ENCODE assay signal across 21 cellular contexts in genomic region chr20:19415786-19416185, GRCh38.
DNase-seq lines count a peak whose midpoint lies in the region; ATAC-seq, FAIRE-seq and TF ChIP-seq lines count a peak whose summit lies in the region.
"Had no signal": no experiment of that assay in that cellular context is flagged by ENCODE, and none has a peak within 500 bp of the region (broad histone marks: within the 10 kb centered on the region; RNA-seq: fewer than 3 reads in every experiment).

No MANE protein-coding gene starts in this region.

- POLR2A ChIA-PET in HepG2 (lab: Yijun Ruan, JAX), result no interaction called here

- H3K4me3 ChIP-seq in liver (ENCODE audit: low read depth in 1 of 3, low read length in 3 of 3) (no peak overlapping the region), HepG2 (replicated peaks in 1 of 3; ENCODE audit: insufficient read depth in 1 of 3, low read depth in 2 of 3, low read length in 3 of 3) (no peak overlapping the region), right lobe of liver (no peak overlapping the region)
- H3K4me3 ChIP-seq: A549; BLaER1 treated with 17β-estradiol and CSF1 and Interleukin-3, amounts not matched to agents 10 nM and 100 nM had no signal

- DNase-seq in HepG2 (ENCODE audit: low spot score) (no peak), right lobe of liver (no peak), immature natural killer cell (no peak)
- DNase-seq: AML-193; Caco-2; Calu3; CD4-positive, alpha-beta T cell; CD8-positive, alpha-beta T cell; DMS79 treated with DMSO at 0.1 percent for 48 hours; GF-D8 had no signal

- no peak for FAIRE-seq in HepG2 (lab: Jason Lieb, UNC)
- FAIRE-seq: A549, D721Med, G401.6, GM12891, GM19239 had no signal

- H3K36me3 ChIP-seq in liver (ENCODE audit: control insufficient read depth in 4 of 4, insufficient read depth in 3 of 4, low read depth in 1 of 4, low read length in 3 of 4) (no peaks in the 10 kb centered on the region), HepG2 (replicated peaks in 1 of 2; ENCODE audit: control insufficient read depth in 1 of 2, insufficient read depth in 2 of 2, low read length in 2 of 2) (no peaks in the 10 kb centered on the region), right lobe of liver (no peaks in the 10 kb centered on the region)
- H3K36me3 ChIP-seq: BLaER1 treated with 17β-estradiol and CSF1 and Interleukin-3, amounts not matched to agents 10 nM and 100 nM had no signal

- H3K27ac Mint-ChIP-seq in immature natural killer cell, result no peak overlapping the region
- H3K27ac Mint-ChIP-seq: B cell; CD4-positive, alpha-beta T cell; CD8-positive, alpha-beta T cell had no signal

- H3K27ac ChIP-seq in liver (ENCODE audit: low read depth in 1 of 2, low read length in 2 of 2) (no peak overlapping the region), HepG2 (ENCODE audit: extremely low read length, insufficient read depth, low read length) (no peak overlapping the region), right lobe of liver (no peak overlapping the region)
- H3K27ac ChIP-seq: 22Rv1; A549; BLaER1 treated with 17β-estradiol and CSF1 and Interleukin-3, amounts not matched to agents 10 nM and 100 nM; C4-2B had no signal

- ATAC-seq in HepG2 (no peak), right lobe of liver (peak; percentile 62 to 89 (median 76)), HG02798 (IDR thresholded peaks at IDR 0.05; ENCODE audit: poor library complexity, unreplicated experiment) (no peak)
- ATAC-seq: A549; CD8-positive, alpha-beta T cell had no signal

- peaks cover 3 to 11% (median 6%) of the 10 kb centered on the region in 4 donors for H3K4me1 ChIP-seq in liver (ENCODE audit: control insufficient read depth in 4 of 4, insufficient read depth in 4 of 4, low read length in 3 of 4)
- H3K4me1 ChIP-seq in HepG2 (ENCODE audit: insufficient read depth, low read length), result no peaks in the 10 kb centered on the region
- peaks cover 0 to 25% (median 0%) of the 10 kb centered on the region in 4 donors for H3K4me1 ChIP-seq in right lobe of liver
- H3K4me1 ChIP-seq: A549; BLaER1 treated with 17β-estradiol and CSF1 and Interleukin-3, amounts not matched to agents 10 nM and 100 nM had no signal

- H3K4me3 Mint-ChIP-seq in immature natural killer cell, result no peak overlapping the region
- H3K4me3 Mint-ChIP-seq: B cell; CD4-positive, alpha-beta T cell; CD8-positive, alpha-beta T cell had no signal

- peaks cover 3 to 7% of the 10 kb centered on the region in 2 donors for H3K4me1 Mint-ChIP-seq in immature natural killer cell
- H3K4me1 Mint-ChIP-seq: B cell had no signal

- BruUV-seq in HepG2 (replicated peaks; lab: Mats Ljungman, UMichigan), result no TSS peak

- H3K9me3 ChIP-seq in liver (ENCODE audit: control insufficient read depth in 4 of 4, low read length in 3 of 4), result no peaks in the 10 kb centered on the region
- H3K9me3 ChIP-seq in HepG2 (ENCODE audit: low read length), result no peaks in the 10 kb centered on the region
- no peaks in the 10 kb centered on the region for H3K9me3 ChIP-seq in right lobe of liver
- H3K9me3 ChIP-seq: A549, Caco-2 had no signal

- H3K27me3 Mint-ChIP-seq in immature natural killer cell (ENCODE audit: low read depth in 3 of 3), result no peaks in the 10 kb centered on the region
- H3K27me3 Mint-ChIP-seq: B cell; CD4-positive, alpha-beta T cell had no signal

- intact Hi-C loops in HepG2 (cut with micrococcal nuclease; ENCODE audit: unreplicated experiment), result no loop called here
- intact Hi-C loops in right lobe of liver (cut with DNase I), result no loop called here

- CTCF ChIA-PET in HepG2 (lab: Yijun Ruan, JAX; ENCODE audit: low intra/inter-chr PET ratio, low total read pairs), result no interaction called here

- no peak overlapping the region for H2AFZ ChIP-seq in HepG2 (ENCODE audit: low read length)

- no peaks in the 10 kb centered on the region for H3K79me2 ChIP-seq in HepG2 (ENCODE audit: insufficient read depth, low read length)

- no peak for TF ChIP-seq CTCF in liver (IDR thresholded peaks at IDR 0.05; ENCODE audit: low read depth, low read length, missing input control)
- TF ChIP-seq CTCF in HepG2 (CRISPR knock-in tag; IDR thresholded peaks at IDR 0.05), result no peak
- no peak for TF ChIP-seq CTCF in right lobe of liver (IDR thresholded peaks at IDR 0.05)

- H3K27me3 ChIP-seq in liver (ENCODE audit: control insufficient read depth in 4 of 4, insufficient read depth in 4 of 4, low read length in 3 of 4), result no peaks in the 10 kb centered on the region
- no peaks in the 10 kb centered on the region for H3K27me3 ChIP-seq in HepG2 (ENCODE audit: control insufficient read depth in 1 of 2, insufficient read depth in 2 of 2, low read length in 2 of 2)
- no peaks in the 10 kb centered on the region for H3K27me3 ChIP-seq in right lobe of liver
- H3K27me3 ChIP-seq: BLaER1 treated with 17β-estradiol and CSF1 and Interleukin-3, amounts not matched to agents 10 nM and 100 nM had no signal

- H3K9ac ChIP-seq in liver (ENCODE audit: low read depth in 1 of 2, low read length in 2 of 2) (no peak overlapping the region), HepG2 (ENCODE audit: insufficient read depth, low read depth, low read length) (no peak overlapping the region)
- H3K9ac ChIP-seq: BLaER1 treated with 17β-estradiol and CSF1 and Interleukin-3, amounts not matched to agents 10 nM and 100 nM had no signal

- TF ChIP-seq POLR2A in HepG2 (IDR thresholded peaks at IDR 0.05; ENCODE audit: insufficient read depth in 1 of 2, low read depth in 2 of 2, low read length in 2 of 2), result no peak
- no peak for TF ChIP-seq POLR2A in right lobe of liver (IDR thresholded peaks at IDR 0.05)

- TF ChIP-seq RAD21 in liver (IDR thresholded peaks at IDR 0.05) (no peak), HepG2 (CRISPR knock-in tag; IDR thresholded peaks at IDR 0.05) (no peak)

- TF ChIP-seq EP300 in HepG2 (IDR thresholded peaks at IDR 0.05; ENCODE audit: low read depth in 2 of 2, low read length in 2 of 2) (no peak), HepG2 (CRISPR knock-in tag; IDR thresholded peaks at IDR 0.05; ENCODE audit: borderline replicate concordance) (no peak)

- H4K20me1 ChIP-seq in HepG2 (ENCODE audit: insufficient read depth, low read length), result no peaks in the 10 kb centered on the region
- H4K20me1 ChIP-seq: BLaER1 treated with 17β-estradiol and CSF1 and Interleukin-3, amounts not matched to agents 10 nM and 100 nM had no signal

- 33% methylated on average over 1 of the region's 1 CpG for whole genome bisulfite sequencing in liver
- 4% methylated on average over 1 of the region's 1 CpG for WGBS in HepG2 (ENCODE audit: low lambda C conversion rate)
- 50% methylated on average over 1 of the region's 1 CpG for WGBS in right lobe of liver (ENCODE audit: insufficient coverage, low coverage, low lambda C conversion rate, missing lambda C conversion rate)

- H3K4me2 ChIP-seq in HepG2 (ENCODE audit: low read depth, low read length), result no peak overlapping the region
- H3K4me2 ChIP-seq: A549; BLaER1 treated with 17β-estradiol and CSF1 and Interleukin-3, amounts not matched to agents 10 nM and 100 nM had no signal

- H3K9me3 Mint-ChIP-seq in immature natural killer cell, result peaks cover 0 to 3% (median 0%) of the 10 kb centered on the region in 6 donors
- H3K9me3 Mint-ChIP-seq: CD8-positive, alpha-beta T cell had no signal

- H3K36me3 Mint-ChIP-seq in immature natural killer cell, result no peaks in the 10 kb centered on the region
- H3K36me3 Mint-ChIP-seq: CD8-positive, alpha-beta T cell had no signal

- in situ Hi-C loops in HepG2 (cut with HindIII; ENCODE audit: extremely low pct_ligation_motif_present, low pct_unique_long_range_greater_than_20kb), result no loop called here

TF ChIP-seq in liver, 16 proteins besides CTCF, POLR2A, EP300 and RAD21:
- TF ChIP-seq GABPA (IDR thresholded peaks at IDR 0.05 in 1 of 2, conservative IDR thresholded peaks at IDR 0.05 in 1 of 2) (no peak), NR2F2 (IDR thresholded peaks at IDR 0.05) (no peak), MAX (IDR thresholded peaks at IDR 0.05) (no peak), ATF3 (IDR thresholded peaks at IDR 0.05) (no peak), RXRA (IDR thresholded peaks at IDR 0.05) (peak; percentile 41 to 69), FOXA1 (IDR thresholded peaks at IDR 0.05) (no peak), HNF4A (conservative IDR thresholded peaks at IDR 0.05) (peak; percentile 31 to 46), HNF4G (IDR thresholded peaks at IDR 0.05) (no peak), YY1 (IDR thresholded peaks at IDR 0.05) (peak; percentile 16)

TF ChIP-seq in HepG2, 621 proteins besides CTCF, POLR2A, EP300 and RAD21:
- TF ChIP-seq CERS6 (CRISPR knock-in tag; IDR thresholded peaks at IDR 0.05) (no peak), NKX3-1 (CRISPR knock-in tag; IDR thresholded peaks at IDR 0.05) (no peak)

Comparison
In these comparisons a context has a peak if more than half of its experiments do, and no peak if none do; other contexts are left out.
1. ATAC-seq: peak in right lobe of liver (4 of 4); none in HepG2 (single experiment) and HG02798 (single experiment).